ENCODE assay signal across 15 cellular contexts in genomic region chr22:31329029-31329428, GRCh38. TPM values are rescaled to one million over a fixed set of nuclear protein-coding genes. Genes with fewer than 3 reads are reported as not detected.
DNase-seq lines count a peak whose midpoint lies in the region; ATAC-seq and TF ChIP-seq lines count a peak whose summit lies in the region.
"Had no signal": no experiment of that assay in that cellular context is flagged by ENCODE, and none has a peak within 500 bp of the region (broad histone marks: within the 10 kb centered on the region; RNA-seq: fewer than 3 reads in every experiment).

No MANE protein-coding gene starts in this region.

- no peaks in the 10 kb centered on the region for H3K79me2 ChIP-seq in osteoblast (ENCODE audit: insufficient read depth, low read length)

- H3K27ac ChIP-seq in osteoblast (ENCODE audit: low read depth, low read length) = no peak overlapping the region
- H3K27ac ChIP-seq: BLaER1, foreskin keratinocyte had no signal

- peak; percentile 37 for DNase-seq in EL
- peak; percentile 40 for DNase-seq in HT1080 (ENCODE audit: low read depth)
- DNase-seq in astrocyte of the cerebellum (ENCODE audit: low read depth) = peak; percentile 42
- DNase-seq in osteoblast (ENCODE audit: insufficient read length, low spot score, missing footprints) = peak; percentile 68
- DNase-seq in OCI-M2 (lab: John Stamatoyannopoulos, UW; ENCODE audit: unreplicated experiment) = no peak
- no peak for DNase-seq in NCI-H526 treated with DMSO at 0.1 percent for 48 hours (lab: John Stamatoyannopoulos, UW)
- DNase-seq: activated naive CD4-positive, alpha-beta T cell treated with anti-CD3 and anti-CD28 coated beads, Interleukin-2, amount 10 ng/mL, durations not matched to agents 7 days and 5 days; cerebellar nuclear complex; foreskin keratinocyte; NCI-H2081; NCI-H524 treated with DMSO at 0.1 percent for 48 hours had no signal

- TF ChIP-seq CTCF in astrocyte of the cerebellum (IDR thresholded peaks at IDR 0.05; ENCODE audit: low read depth, low read length, missing control alignments) (no peak), osteoblast (IDR thresholded peaks at IDR 0.05; ENCODE audit: extremely low read depth, low read depth, low read length) (no peak)

- in situ Hi-C loops in astrocyte of the cerebellum (cut with HindIII; ENCODE audit: low sequenced_read_pairs) = no loop called here

- no peak overlapping the region for H3K4me3 ChIP-seq in astrocyte of the cerebellum (ENCODE audit: low read depth, low read length)
- H3K4me3 ChIP-seq in osteoblast (ENCODE audit: insufficient read depth, low read length) = no peak overlapping the region
- H3K4me3 ChIP-seq: BLaER1, HAP-1 had no signal

- no peak for ATAC-seq in HG02970 (IDR thresholded peaks at IDR 0.05; ENCODE audit: low FRiP score, unreplicated experiment)
- ATAC-seq: naive thymus-derived CD8-positive, alpha-beta T cell had no signal

- H3K27me3 ChIP-seq in osteoblast (ENCODE audit: insufficient read depth, low read length) = no peaks in the 10 kb centered on the region
- H3K27me3 ChIP-seq: BLaER1, foreskin keratinocyte had no signal

- H3K4me1 ChIP-seq in osteoblast (ENCODE audit: insufficient read depth, low read length) = peaks cover 5% of the 10 kb centered on the region
- H3K4me1 ChIP-seq: HAP-1 had no signal

- H2AFZ ChIP-seq in osteoblast (ENCODE audit: low read length) = no peak overlapping the region

- no peak overlapping the region for H3K4me2 ChIP-seq in osteoblast (ENCODE audit: insufficient read depth, low read length)

- peaks cover 5% of the 10 kb centered on the region for H4K20me1 ChIP-seq in osteoblast (ENCODE audit: insufficient read depth, low read length)

- peaks cover 25% of the 10 kb centered on the region for H3K36me3 ChIP-seq in osteoblast (ENCODE audit: insufficient read depth, low read length)

- no peaks in the 10 kb centered on the region for H3K9me3 ChIP-seq in osteoblast (ENCODE audit: low read depth, low read length)
- H3K9me3 ChIP-seq: BLaER1, HAP-1 had no signal

RNA-seq across cellular contexts. Expression of gene PATZ1, which starts 17.1 kb away (rescaled TPM):
- 15.3 and 17.8 TPM in 2 replicates for total RNA-seq in HT1080 (2014; rRNA removed; shearing (Covaris generic))
- polyA plus RNA-seq in HT1080 (2015; cell fraction: cytosol; rRNA removed) = 11.7 and 12.7 TPM in 2 replicates
- 20.8 TPM in 2 replicates for polyA plus RNA-seq in HT1080 (2015; cell fraction: nucleus; rRNA removed)
- 13.8 and 15.2 TPM in 2 replicates for total RNA-seq in osteoblast

RNA-seq across cellular contexts. Expression of gene PIK3IP1, which starts 36.7 kb away (rescaled TPM):
- 1.1 and 1.3 TPM in 2 replicates for total RNA-seq in HT1080 (2014; rRNA removed; shearing (Covaris generic))
- 1.7 and 2.5 TPM in 2 replicates for polyA plus RNA-seq in HT1080 (2015; cell fraction: cytosol; rRNA removed)
- polyA plus RNA-seq in HT1080 (2015; cell fraction: nucleus; rRNA removed) = 6.1 and 9.4 TPM in 2 replicates
- total RNA-seq in osteoblast = 31.5 and 40.1 TPM in 2 replicates

Comparison
In these comparisons a context has a peak if more than half of its experiments do, and no peak if none do; other contexts are left out.
1. DNase-seq: peak in EL (single experiment), HT1080 (single experiment), astrocyte of the cerebellum (single experiment) and osteoblast (single experiment); none in OCI-M2 (single experiment) and NCI-H526 treated with DMSO at 0.1 percent for 48 hours (single experiment).
2. RNA of gene PIK3IP1, which starts 36.7 kb away (total RNA-seq): 31.5 to 40.1 TPM in osteoblast; 1.1 to 1.3 TPM in HT1080; every median in the first group is over 10 times any median in the second.